In genomic region chr3:13262493-13263211, GRCh38 we compare ENCODE assay signal across 1 cellular context.
TF ChIP-seq lines count a peak whose summit lies in the region.

No MANE protein-coding gene starts in this region.

TF ChIP-seq in HepG2, 621 proteins besides CTCF, POLR2A, EP300 and RAD21 (continued from another document and continues in another):
- TF ChIP-seq E2F2 (CRISPR knock-in tag; IDR thresholded peaks at IDR 0.05; ENCODE audit: borderline replicate concordance) (no peak), BCLAF1 (IDR thresholded peaks at IDR 0.05) (no peak), RELA (CRISPR knock-in tag; IDR thresholded peaks at IDR 0.05) (no peak), ZBTB43 (CRISPR knock-in tag; conservative IDR thresholded peaks at IDR 0.05) (peak; percentile 96; the same call in 1 of the 2 replicates), ARID5B (CRISPR knock-in tag; IDR thresholded peaks at IDR 0.05) (peak; percentile 96), HHEX (CRISPR knock-in tag; IDR thresholded peaks at IDR 0.05) (peak; percentile 86), ZSCAN12 (CRISPR knock-in tag; IDR thresholded peaks at IDR 0.05) (no peak), DBP (CRISPR knock-in tag; IDR thresholded peaks at IDR 0.05; ENCODE audit: not compliant biosample characterization) (no peak), ZNF7 (CRISPR knock-in tag; IDR thresholded peaks at IDR 0.05) (peak; percentile 75), CBX1 (IDR thresholded peaks at IDR 0.05; ENCODE audit: low read depth) (no peak), FOXA1 (IDR thresholded peaks at IDR 0.05) (peak; percentile 45; the same call in 1 of the 2 replicates), FOXA1 (CRISPR knock-in tag; IDR thresholded peaks at IDR 0.05) (peak; percentile 89), PITX1 (CRISPR knock-in tag; IDR thresholded peaks at IDR 0.05) (peak; percentile 95), ZNF296 (CRISPR knock-in tag; conservative IDR thresholded peaks at IDR 0.05) (peak; percentile 72; the same call in 1 of the 2 replicates), RARA (CRISPR knock-in tag; IDR thresholded peaks at IDR 0.05) (peak; percentile 92), GPN1 (CRISPR knock-in tag; IDR thresholded peaks at IDR 0.05; ENCODE audit: borderline replicate concordance) (no peak), SRF (IDR thresholded peaks at IDR 0.05; ENCODE audit: low read depth, low read length) (0 out of 2 replicates have a peak, but pooled peaks have one; percentile 6), FLYWCH1 (CRISPR knock-in tag; IDR thresholded peaks at IDR 0.05) (no peak), HDAC2 (CRISPR knock-in tag; IDR thresholded peaks at IDR 0.05) (peak; percentile 99), ZNF24 (IDR thresholded peaks at IDR 0.05) (peak; percentile 74), ZSCAN25 (CRISPR knock-in tag; IDR thresholded peaks at IDR 0.05) (peak; percentile 29; the same call in 1 of the 2 replicates), U2AF2 (IDR thresholded peaks at IDR 0.05; ENCODE audit: low read depth, low read length) (no peak), ZNF138 (CRISPR knock-in tag; IDR thresholded peaks at IDR 0.05; ENCODE audit: low read depth) (no peak), ZNF605 (CRISPR knock-in tag; IDR thresholded peaks at IDR 0.05) (peak; percentile 96), ONECUT2 (CRISPR knock-in tag; IDR thresholded peaks at IDR 0.05) (no peak; the same call in 1 of the 2 replicates), SSRP1 (CRISPR knock-in tag; IDR thresholded peaks at IDR 0.05) (peak; percentile 78; the same call in 1 of the 2 replicates), ZNF251 (CRISPR knock-in tag; IDR thresholded peaks at IDR 0.05) (peak; percentile 99; the same call in 1 of the 2 replicates), MAF1 (CRISPR knock-in tag; IDR thresholded peaks at IDR 0.05; ENCODE audit: borderline replicate concordance) (no peak), ADNP (CRISPR knock-in tag; IDR thresholded peaks at IDR 0.05) (peak; percentile 97), ZNF225 (CRISPR knock-in tag; IDR thresholded peaks at IDR 0.05) (no peak), KLF11 (CRISPR knock-in tag; IDR thresholded peaks at IDR 0.05) (peak; percentile 65; the same call in 1 of the 2 replicates), GATAD2A (CRISPR knock-in tag; IDR thresholded peaks at IDR 0.05) (peak; percentile 98), TBX3 (IDR thresholded peaks at IDR 0.05; ENCODE audit: borderline replicate concordance) (peak; percentile 47; the same call in 1 of the 2 replicates), ZKSCAN1 (IDR thresholded peaks at IDR 0.05; ENCODE audit: low read length) (peak; percentile 88), CREM (IDR thresholded peaks at IDR 0.05) (peak; percentile 82), CREM (CRISPR knock-in tag; IDR thresholded peaks at IDR 0.05) (no peak), HMG20B (CRISPR knock-in tag; conservative IDR thresholded peaks at IDR 0.05) (peak; percentile 89; the same call in 1 of the 2 replicates), MXD1 (CRISPR knock-in tag; IDR thresholded peaks at IDR 0.05) (peak; percentile 41; the same call in 1 of the 2 replicates), CSRNP1 (CRISPR knock-in tag; IDR thresholded peaks at IDR 0.05) (0 out of 2 replicates have a peak, but pooled peaks have one; percentile 27), PAX8 (CRISPR knock-in tag; IDR thresholded peaks at IDR 0.05; ENCODE audit: borderline replicate concordance) (0 out of 2 replicates have a peak, but pooled peaks have one; percentile 51), ZNF335 (CRISPR knock-in tag; IDR thresholded peaks at IDR 0.05) (peak; percentile 64; the same call in 1 of the 2 replicates), ZNF567 (CRISPR knock-in tag; IDR thresholded peaks at IDR 0.05; ENCODE audit: borderline replicate concordance) (no peak), BORCS8-MEF2B (CRISPR knock-in tag; IDR thresholded peaks at IDR 0.05) (peak; percentile 41; the same call in 1 of the 2 replicates), GZF1 (CRISPR knock-in tag; IDR thresholded peaks at IDR 0.05) (peak; percentile 88), TOE1 (CRISPR knock-in tag; IDR thresholded peaks at IDR 0.05) (peak; percentile 80), RBAK (CRISPR knock-in tag; IDR thresholded peaks at IDR 0.05) (no peak), ZNF260 (CRISPR knock-in tag; IDR thresholded peaks at IDR 0.05; ENCODE audit: borderline replicate concordance, low read depth) (no peak), TEAD3 (CRISPR knock-in tag; optimal IDR thresholded peaks at IDR 0.05; ENCODE audit: borderline replicate concordance) (peak; percentile 92), ZNF747 (CRISPR knock-in tag; IDR thresholded peaks at IDR 0.05; ENCODE audit: borderline replicate concordance) (no peak; the same call in none of the 2 replicates), CBX2 (IDR thresholded peaks at IDR 0.05; ENCODE audit: low read depth, low read length) (no peak), CBX2 (CRISPR knock-in tag; IDR thresholded peaks at IDR 0.05; ENCODE audit: low read depth) (peak; percentile 83; the same call in 1 of the 2 replicates), TFDP2 (CRISPR knock-in tag; IDR thresholded peaks at IDR 0.05) (peak; percentile 77; the same call in 1 of the 2 replicates), SP1 (IDR thresholded peaks at IDR 0.05) (no peak), SP1 (CRISPR knock-in tag; IDR thresholded peaks at IDR 0.05) (0 out of 2 replicates have a peak, but pooled peaks have one; percentile 47), MBD4 (IDR thresholded peaks at IDR 0.05; ENCODE audit: borderline replicate concordance, low read length) (peak; percentile 73; the same call in 1 of the 2 replicates), ZNF382 (CRISPR knock-in tag; IDR thresholded peaks at IDR 0.05; ENCODE audit: borderline replicate concordance) (no peak), JUN (CRISPR knock-in tag; IDR thresholded peaks at IDR 0.05) (peak; percentile 89), ZBTB25 (CRISPR knock-in tag; IDR thresholded peaks at IDR 0.05) (peak; percentile 83; the same call in 1 of the 2 replicates), XRCC5 (optimal IDR thresholded peaks at IDR 0.05; ENCODE audit: low read length) (peak; percentile 75), MEIS2 (CRISPR knock-in tag; IDR thresholded peaks at IDR 0.05) (peak; percentile 27; the same call in 1 of the 2 replicates), SIX4 (CRISPR knock-in tag; IDR thresholded peaks at IDR 0.05) (peak; percentile 43; the same call in 1 of the 2 replicates), MTF2 (CRISPR knock-in tag; IDR thresholded peaks at IDR 0.05; ENCODE audit: borderline replicate concordance) (no peak), TCF7 (IDR thresholded peaks at IDR 0.05; ENCODE audit: low read depth) (peak; percentile 63; the same call in 1 of the 2 replicates), ZNF124 (CRISPR knock-in tag; IDR thresholded peaks at IDR 0.05) (peak; percentile 97)
